ENCODE assay signal across 8 cellular contexts in the genomic region with DNA sequence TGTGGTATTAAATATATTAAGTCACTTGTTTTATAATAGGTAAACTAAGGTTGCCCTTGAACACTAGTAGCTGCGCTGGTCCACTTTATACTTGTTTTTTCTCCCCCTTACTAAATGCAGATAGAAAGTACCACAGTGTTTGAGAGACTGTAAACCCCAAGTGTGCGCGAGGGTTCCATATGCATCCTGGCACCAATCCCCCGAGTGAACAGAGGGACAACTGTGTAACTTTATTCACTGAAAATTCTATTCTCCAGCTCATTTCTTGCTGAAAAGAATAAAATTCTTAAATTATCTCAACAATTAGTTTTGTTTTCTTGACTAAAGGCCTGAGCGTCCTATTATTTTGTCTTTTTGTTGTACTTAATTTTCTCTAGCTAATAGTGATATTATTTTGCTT. TPM values are rescaled to one million over a fixed set of nuclear protein-coding genes. Genes with fewer than 3 reads are reported as not detected.
A peak's percentile ranks its signal among the peaks of the same experiment; 100 is the strongest.
DNase-seq lines count a peak whose midpoint lies in the region; TF ChIP-seq lines count a peak whose summit lies in the region.

No MANE protein-coding gene starts in this region.

- H3K4me3 ChIP-seq in left ventricle myocardium inferior (peak overlapping the region; percentile 96), brain microvascular endothelial cell (ENCODE audit: low read depth, low read length) (peak overlapping the region; percentile 100), mononuclear cell (ENCODE audit: low read length) (peak overlapping the region; percentile 99), urinary bladder (ENCODE audit: low read depth, low read length) (peak overlapping the region; percentile 2)

- H3K27me3 ChIP-seq in left ventricle myocardium inferior (ENCODE audit: low read depth) = no peaks in the 10 kb centered on the region
- no peaks in the 10 kb centered on the region for H3K27me3 ChIP-seq in brain microvascular endothelial cell (replicated peaks)
- no peaks in the 10 kb centered on the region for H3K27me3 ChIP-seq in mononuclear cell (ENCODE audit: insufficient read depth, low read length)

- H3K27ac ChIP-seq in left ventricle myocardium inferior (replicated peaks) (peak overlapping the region; percentile 100), brain microvascular endothelial cell (no peak overlapping the region), urinary bladder (ENCODE audit: low read depth) (no peak overlapping the region)

- WGBS in urinary bladder = 79% methylated on average over 5 of the region's 5 CpGs

- in situ Hi-C loops in brain microvascular endothelial cell (cut with HindIII; ENCODE audit: low pct_ligation_motif_present, low sequenced_read_pairs) = no loop called here

- intact Hi-C loops in left ventricle myocardium inferior (cut with micrococcal nuclease) (loop anchor here (10.0 kb wide), 1 partner anchor 99 kb away; no protein-coding TSS in a partner anchor), cardiac septum (cut with DNase I) (loop anchor here (5.0 kb wide), 3 partner anchors 92 to 572 kb away; a partner anchor contains a TSS)

- no peak for TF ChIP-seq CTCF in left ventricle myocardium inferior (IDR thresholded peaks at IDR 0.05; ENCODE audit: borderline replicate concordance)
- no peak for TF ChIP-seq CTCF in brain microvascular endothelial cell (IDR thresholded peaks at IDR 0.05; ENCODE audit: low read depth, low read length, missing control alignments)

- DNase-seq in left ventricle myocardium inferior (no peak), cardiac septum (ENCODE audit: low spot score) (no peak), brain microvascular endothelial cell (no peak), SW 1271 (lab: John Stamatoyannopoulos, UW) (no peak), NCI-H446 (lab: John Stamatoyannopoulos, UW) (no peak), GM03348 (ENCODE audit: low spot score) (no peak)

- H3K9me3 ChIP-seq in left ventricle myocardium inferior (replicated peaks) = no peaks in the 10 kb centered on the region
- H3K9me3 ChIP-seq in mononuclear cell (ENCODE audit: low read depth, low read length) = no peaks in the 10 kb centered on the region

- H3K36me3 ChIP-seq in left ventricle myocardium inferior = peaks cover 62% of the 10 kb centered on the region
- H3K36me3 ChIP-seq in brain microvascular endothelial cell (replicated peaks) = peaks cover 60% of the 10 kb centered on the region
- peaks cover 4% of the 10 kb centered on the region for H3K36me3 ChIP-seq in urinary bladder (ENCODE audit: insufficient read depth)

- peaks cover 75% of the 10 kb centered on the region for H3K4me1 ChIP-seq in left ventricle myocardium inferior
- peaks cover 49% of the 10 kb centered on the region for H3K4me1 ChIP-seq in mononuclear cell (ENCODE audit: insufficient read depth, low read length)
- H3K4me1 ChIP-seq in urinary bladder (ENCODE audit: insufficient read depth) = peaks cover 2% of the 10 kb centered on the region

RNA-seq across cellular contexts. Expression of a gene that starts 1.9 kb away (rescaled TPM):
- total RNA-seq in left ventricle myocardium inferior = 41.1 TPM
- total RNA-seq in cardiac septum = 52.2 TPM
- total RNA-seq in mononuclear cell = 292 TPM
- total RNA-seq in urinary bladder = 126 TPM
- polyA plus RNA-seq in urinary bladder = 69.6 TPM

RNA-seq across cellular contexts. Expression of a gene that starts 13.1 kb away (rescaled TPM):
- total RNA-seq in left ventricle myocardium inferior = 35.1 TPM
- total RNA-seq in cardiac septum = 35.4 TPM
- 98.0 TPM for total RNA-seq in mononuclear cell
- 54.7 TPM for total RNA-seq in urinary bladder
- 91.9 TPM for polyA plus RNA-seq in urinary bladder

RNA-seq across cellular contexts. Expression of a gene that starts 26.9 kb away (rescaled TPM):
- total RNA-seq in left ventricle myocardium inferior (not detected), cardiac septum (not detected), mononuclear cell (1.2 TPM), urinary bladder (0.69 TPM)
- polyA plus RNA-seq in urinary bladder = not detected

Comparison
In these comparisons a context has a peak if more than half of its experiments do, and no peak if none do; other contexts are left out.
1. H3K4me3 ChIP-seq: peak in every context shown above with its lines; median percentile 100 in brain microvascular endothelial cell; 99 in mononuclear cell; 96 in left ventricle myocardium inferior; 2 in urinary bladder.